30 cellular contexts compared by ENCODE assay signal in the genomic region with DNA sequence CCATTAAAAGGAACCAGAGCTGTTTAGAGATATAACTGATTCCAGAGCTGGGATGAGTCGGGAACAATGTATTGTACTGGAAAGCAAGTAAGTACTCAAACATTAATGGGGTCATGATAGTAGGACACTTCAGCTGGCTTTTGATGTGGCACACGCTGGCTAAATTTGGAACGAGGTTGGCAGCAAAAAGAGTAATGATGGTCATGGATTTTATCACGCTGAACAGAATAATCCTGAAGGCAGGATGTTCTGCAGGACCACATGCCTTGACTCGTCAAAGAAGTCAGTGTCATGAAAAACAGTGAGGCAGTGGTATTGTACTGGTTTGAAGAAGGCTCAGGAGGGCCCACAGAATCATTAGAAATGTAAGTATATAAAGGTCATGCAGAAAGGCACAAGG.
"Had no signal": no experiment of that assay in that cellular context is flagged by ENCODE, and none has a peak within 500 bp of the region (broad histone marks: within the 10 kb centered on the region; RNA-seq: fewer than 3 reads in every experiment).

No MANE protein-coding gene starts in this region.

- H3K36me3 ChIP-seq: esophagus squamous epithelium, gastrocnemius medialis, neural progenitor cell, suprapubic skin, transverse colon, upper lobe of right lung, uterus had no signal

- H3K27me3 Mint-ChIP-seq: progenitor cell of endocrine pancreas; stimulated activated naive CD8-positive, alpha-beta T cell treated with anti-CD3 and anti-CD28 coated beads, Interleukin-15, amount 100 ng/mL, for 72 hours had no signal

- H3K4me3 Mint-ChIP-seq: immature natural killer cell; naive thymus-derived CD4-positive, alpha-beta T cell; nephron; neural progenitor cell; stimulated activated naive CD8-positive, alpha-beta T cell treated with anti-CD3 and anti-CD28 coated beads, Interleukin-15, amount 100 ng/mL, for 72 hours had no signal

- H3K9me3 Mint-ChIP-seq: immature natural killer cell; nephron; neural progenitor cell; stimulated activated naive CD8-positive, alpha-beta T cell treated with anti-CD3 and anti-CD28 coated beads, Interleukin-15, amount 100 ng/mL, for 72 hours had no signal

- H3K27ac Mint-ChIP-seq: immature natural killer cell; naive thymus-derived CD4-positive, alpha-beta T cell; nephron; neural progenitor cell; progenitor cell of endocrine pancreas; stimulated activated naive CD8-positive, alpha-beta T cell treated with anti-CD3 and anti-CD28 coated beads, Interleukin-15, amount 100 ng/mL, for 72 hours had no signal

- H3K4me1 Mint-ChIP-seq: immature natural killer cell; naive thymus-derived CD4-positive, alpha-beta T cell; neural progenitor cell; stimulated activated naive CD8-positive, alpha-beta T cell treated with anti-CD3 and anti-CD28 coated beads, Interleukin-15, amount 100 ng/mL, for 72 hours had no signal

- ATAC-seq: gastrocnemius medialis; naive thymus-derived CD4-positive, alpha-beta T cell; sciatic nerve; stimulated activated naive CD8-positive, alpha-beta T cell treated with anti-CD3 and anti-CD28 coated beads, Interleukin-15, amount 100 ng/mL, for 72 hours; upper lobe of right lung had no signal

- H3K4me1 ChIP-seq: esophagus squamous epithelium, parathyroid adenoma, suprapubic skin, transverse colon, upper lobe of right lung had no signal

- H3K27ac ChIP-seq: coronary artery, esophagus squamous epithelium, gastrocnemius medialis, neural progenitor cell, parathyroid adenoma, suprapubic skin, transverse colon, upper lobe of right lung, uterus had no signal

- H3K4me3 ChIP-seq: coronary artery, esophagus squamous epithelium, gastrocnemius medialis, neural progenitor cell, smooth muscle cell, suprapubic skin, transverse colon, upper lobe of right lung, uterus had no signal

- H3K9me3 ChIP-seq: esophagus squamous epithelium, gastrocnemius medialis, suprapubic skin, transverse colon, upper lobe of right lung, uterus had no signal

- FAIRE-seq: endothelial cell of umbilical vein had no signal

- DNase-seq: dermis blood vessel endothelial cell; effector memory CD4-positive, alpha-beta T cell; erythroblast; esophagus squamous epithelium; gastrocnemius medialis; hypothalamus; immature natural killer cell; islet precursor cell; mammary epithelial cell; mesendoderm; midbrain; naive thymus-derived CD4-positive, alpha-beta T cell; stimulated activated CD4-positive, alpha-beta T cell treated with anti-CD3 and anti-CD28 coated beads, Interleukin-12 subunit alpha, Interleukin-12 subunit beta, amount 100 ng/mL, for 4 hours; stimulated activated CD4-positive, alpha-beta T cell treated with anti-CD3 and anti-CD28 coated beads, Interleukin-1b, Interleukin-23, amount 100 ng/mL, for 48 hours; stimulated activated CD4-positive, alpha-beta T cell treated with anti-CD3 and anti-CD28 coated beads, Interleukin-4, amount 100 ng/mL, for 1 hour; stimulated activated CD8-positive, alpha-beta memory T cell treated with anti-CD3 and anti-CD28 coated beads, Interleukin-4, amount 100 ng/mL, for 48 hours; stimulated activated naive CD4-positive, alpha-beta T cell; stimulated activated naive CD8-positive, alpha-beta T cell treated with anti-CD3 and anti-CD28 coated beads, Interleukin-15, amount 100 ng/mL, for 72 hours; transverse colon; upper lobe of right lung; uterus had no signal

- H3K27me3 ChIP-seq: esophagus squamous epithelium, gastrocnemius medialis, neural progenitor cell, suprapubic skin, transverse colon, upper lobe of right lung, uterus had no signal

- H3K36me3 Mint-ChIP-seq: immature natural killer cell; naive thymus-derived CD4-positive, alpha-beta T cell; neural progenitor cell had no signal
